Comparison of ENCODE assay signal across 9 cellular contexts in the genomic region with DNA sequence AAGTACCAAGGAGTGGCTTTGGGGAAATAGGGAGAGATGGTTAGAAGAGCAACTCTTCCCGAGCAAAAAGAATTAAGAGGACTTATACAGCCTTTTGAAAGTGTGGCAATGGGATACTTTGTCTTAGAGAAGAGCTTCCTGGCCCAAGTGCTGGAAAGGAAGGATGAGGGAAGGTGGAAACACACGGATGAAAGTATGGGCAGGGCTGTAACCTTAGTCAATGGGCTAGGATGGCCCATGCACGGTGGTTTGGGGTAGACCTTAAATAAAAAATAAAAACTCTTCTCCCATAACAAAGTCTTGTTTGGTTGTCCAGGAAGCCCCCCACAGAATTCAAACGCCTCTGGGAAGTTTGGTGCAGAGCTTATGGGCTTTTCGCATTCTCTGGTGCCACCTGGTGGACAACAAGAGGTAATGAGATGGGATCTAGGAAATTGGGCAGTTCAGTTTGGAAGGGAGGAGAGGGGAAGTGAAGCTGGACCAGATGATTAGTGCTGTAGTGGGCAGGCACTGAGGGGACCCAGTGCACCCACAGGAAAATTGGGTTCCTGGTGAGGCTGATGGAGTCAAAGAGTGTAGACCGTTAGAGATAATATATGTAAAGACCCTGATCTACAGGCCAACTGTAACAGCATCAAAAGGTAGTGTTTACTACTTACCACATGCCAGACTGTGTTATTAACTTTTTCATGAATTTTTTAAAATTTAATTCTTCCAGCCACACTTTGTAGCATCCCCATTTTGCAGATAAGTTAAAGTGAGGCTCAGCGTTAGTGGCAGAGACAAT. TPM values are rescaled to one million over a fixed set of nuclear protein-coding genes. Genes with fewer than 3 reads are reported as not detected.
DNase-seq lines count a peak whose midpoint lies in the region; ATAC-seq and TF ChIP-seq lines count a peak whose summit lies in the region.
"Had no signal": no experiment of that assay in that cellular context is flagged by ENCODE, and none has a peak within 500 bp of the region (broad histone marks: within the 10 kb centered on the region; RNA-seq: fewer than 3 reads in every experiment).

No MANE protein-coding gene starts in this region.

- no peak overlapping the region for H3K4me3 Mint-ChIP-seq in effector memory CD8-positive, alpha-beta T cell
- H3K4me3 Mint-ChIP-seq: stimulated activated naive CD8-positive, alpha-beta T cell treated with anti-CD3 and anti-CD28 coated beads, Interleukin-15, Interleukin-2, amounts not matched to agents 100 ng/mL and 50 ng/mL, for 24 hours had no signal

- no peaks in the 10 kb centered on the region for H3K4me1 ChIP-seq in tibial nerve

- TF ChIP-seq POLR2A in tibial nerve (IDR thresholded peaks at IDR 0.05) = no peak

- H3K27me3 ChIP-seq in WERI-Rb-1 (ENCODE audit: insufficient read depth, low read depth, severe bottlenecking) (no peaks in the 10 kb centered on the region), tibial nerve (peaks cover 2 to 14% of the 10 kb centered on the region in 2 donors)

- H3K27ac Mint-ChIP-seq in effector memory CD8-positive, alpha-beta T cell = no peak overlapping the region
- H3K27ac Mint-ChIP-seq: stimulated activated naive CD8-positive, alpha-beta T cell treated with anti-CD3 and anti-CD28 coated beads, Interleukin-15, Interleukin-2, amounts not matched to agents 100 ng/mL and 50 ng/mL, for 24 hours had no signal

- H3K27ac ChIP-seq in WERI-Rb-1 = no peak overlapping the region
- H3K27ac ChIP-seq in tibial nerve = no peak overlapping the region

- no peaks in the 10 kb centered on the region for H3K27me3 Mint-ChIP-seq in effector memory CD8-positive, alpha-beta T cell
- H3K27me3 Mint-ChIP-seq: stimulated activated naive CD8-positive, alpha-beta T cell treated with anti-CD3 and anti-CD28 coated beads, Interleukin-15, Interleukin-2, amounts not matched to agents 100 ng/mL and 50 ng/mL, for 24 hours had no signal

- H3K9me3 ChIP-seq in WERI-Rb-1 (ENCODE audit: severe bottlenecking) (no peaks in the 10 kb centered on the region), tibial nerve (no peaks in the 10 kb centered on the region)

- DNase-seq in DMS 273 (lab: John Stamatoyannopoulos, UW; ENCODE audit: unreplicated experiment) (peak; percentile 77), GM20000 (ENCODE audit: low spot score) (peak; percentile 36), NCI-H1930 (lab: John Stamatoyannopoulos, UW) (peak; percentile 7 to 8), WERI-Rb-1 (peak; percentile 37), myocyte (ENCODE audit: low read depth) (peak; percentile 53), tibial nerve (ENCODE audit: low spot score in 2 of 2) (no peak), middle frontal gyrus (ENCODE audit: extremely low spot score, low spot score) (no peak)
- DNase-seq in effector memory CD8-positive, alpha-beta T cell = peak; percentile 19 to 22 (median 22)

- no peak overlapping the region for H3K4me3 ChIP-seq in WERI-Rb-1 (ENCODE audit: low read depth, low read length)
- no peak overlapping the region for H3K4me3 ChIP-seq in tibial nerve

- no peaks in the 10 kb centered on the region for H3K4me1 Mint-ChIP-seq in effector memory CD8-positive, alpha-beta T cell (ENCODE audit: low read depth in 2 of 2)

- 27 to 36% methylated on average over 7 of the region's 7 CpGs for WGBS in tibial nerve, 2 donors

- TF ChIP-seq EP300 in tibial nerve (IDR thresholded peaks at IDR 0.05) = no peak

- H3K9me3 Mint-ChIP-seq in effector memory CD8-positive, alpha-beta T cell = no peaks in the 10 kb centered on the region
- H3K9me3 Mint-ChIP-seq: stimulated activated naive CD8-positive, alpha-beta T cell treated with anti-CD3 and anti-CD28 coated beads, Interleukin-15, Interleukin-2, amounts not matched to agents 100 ng/mL and 50 ng/mL, for 24 hours had no signal

- no peaks in the 10 kb centered on the region for H3K36me3 Mint-ChIP-seq in effector memory CD8-positive, alpha-beta T cell (ENCODE audit: insufficient read depth)

- peak; percentile 53 for TF ChIP-seq CTCF in GM20000 (IDR thresholded peaks at IDR 0.05; ENCODE audit: extremely low read depth, missing control alignments)
- peak; percentile 64 for TF ChIP-seq CTCF in WERI-Rb-1 (IDR thresholded peaks at IDR 0.05; ENCODE audit: low read depth, low read length)
- TF ChIP-seq CTCF in tibial nerve (IDR thresholded peaks at IDR 0.05) = peak; percentile 53 to 72 (median 67)

- peak; percentile 50 for ATAC-seq in effector memory CD8-positive, alpha-beta T cell (replicated peaks)

- H3K36me3 ChIP-seq in WERI-Rb-1 = no peaks in the 10 kb centered on the region
- H3K36me3 ChIP-seq in tibial nerve = no peaks in the 10 kb centered on the region

RNA-seq across cellular contexts. Expression of a gene that starts 13.8 kb away (rescaled TPM):
- 9.5 and 12.1 TPM in 2 replicates for total RNA-seq in myocyte
- polyA plus RNA-seq in myocyte (2012) = 5.9 TPM
- 10 to 100 TPM in 3 of 4 donors, 1 to 10 TPM in 1; 8.0 to 28.0 (median 15.2) TPM for total RNA-seq in tibial nerve

Comparison
In these comparisons a context has a peak if more than half of its experiments do, and no peak if none do; other contexts are left out.
1. DNase-seq: peak in DMS 273 (single experiment), GM20000 (single experiment), NCI-H1930 (2 of 2), WERI-Rb-1 (single experiment), effector memory CD8-positive, alpha-beta T cell (3 of 3) and myocyte (single experiment); none in tibial nerve (0 of 2) and middle frontal gyrus (single experiment).
2. Peak in every context shown above with its lines, with median percentiles within 50 percentile points of each other: CTCF ChIP-seq.